In the genomic region with DNA sequence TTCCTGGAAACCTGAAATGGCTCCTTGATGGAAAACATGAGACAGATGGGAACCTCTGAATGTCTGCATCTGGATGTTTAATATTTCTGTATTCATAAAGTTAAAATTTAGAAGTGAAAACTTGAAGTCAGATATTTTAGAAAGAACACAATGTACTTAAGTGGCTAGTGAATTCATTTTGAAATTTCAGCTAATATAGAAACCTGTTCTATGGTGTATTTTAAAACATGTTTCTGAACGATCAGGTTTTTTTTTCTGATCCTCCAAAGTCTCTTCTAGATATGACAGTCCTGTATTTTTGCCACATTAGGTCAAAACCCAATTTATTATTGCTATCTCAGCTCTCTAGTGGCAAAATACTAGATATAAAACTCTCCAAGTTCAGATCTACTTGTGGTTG, we compare ENCODE assay signal across 19 cellular contexts.
DNase-seq lines count a peak whose midpoint lies in the region; ATAC-seq and TF ChIP-seq lines count a peak whose summit lies in the region.
"Had no signal": no experiment of that assay in that cellular context is flagged by ENCODE, and none has a peak within 500 bp of the region (broad histone marks: within the 10 kb centered on the region; RNA-seq: fewer than 3 reads in every experiment).

No MANE protein-coding gene starts in this region.

- no peaks in the 10 kb centered on the region for H3K36me3 ChIP-seq in OCI-LY3 (replicated peaks; ENCODE audit: low read depth, low read length)
- H3K36me3 ChIP-seq: BE2C, SJSA1 had no signal

- H2AFZ ChIP-seq in OCI-LY3 (ENCODE audit: low read depth, low read length) = 0 out of 2 replicates have a peak overlapping the region, but pooled peaks have one; percentile 12

- H3K27ac Mint-ChIP-seq in naive thymus-derived CD8-positive, alpha-beta T cell = no peak overlapping the region
- H3K27ac Mint-ChIP-seq: CD4-positive, alpha-beta memory T cell; T-helper 2 cell treated with Interferon-gamma antibody and Interleukin-4, amounts not matched to agents 5 μg/mL and 100 μg/mL, for 36 hours had no signal

- H3K79me2 ChIP-seq in OCI-LY3 (ENCODE audit: low read length) = no peaks in the 10 kb centered on the region

- ATAC-seq in GM19351 (IDR thresholded peaks at IDR 0.05; ENCODE audit: unreplicated experiment) = peak; percentile 74
- peak; percentile 72 for ATAC-seq in HG02884 (IDR thresholded peaks at IDR 0.05; ENCODE audit: unreplicated experiment)
- no peak for ATAC-seq in left cardiac atrium
- no peak for ATAC-seq in HG02678 (IDR thresholded peaks at IDR 0.05; ENCODE audit: unreplicated experiment)
- ATAC-seq in naive thymus-derived CD8-positive, alpha-beta T cell = no peak

- H3K27me3 ChIP-seq in OCI-LY3 (ENCODE audit: low read depth, low read length) = no peaks in the 10 kb centered on the region
- H3K27me3 ChIP-seq: BE2C, SJSA1 had no signal

- no peaks in the 10 kb centered on the region for H3K27me3 Mint-ChIP-seq in naive thymus-derived CD8-positive, alpha-beta T cell
- H3K27me3 Mint-ChIP-seq: CD4-positive, alpha-beta memory T cell had no signal

- no peak for TF ChIP-seq CTCF in OCI-LY3 (IDR thresholded peaks at IDR 0.05; ENCODE audit: low read depth, low read length)

- H3K4me1 ChIP-seq in OCI-LY3 (ENCODE audit: low read length) = 0 out of 2 replicates have a peak, but pooled peaks cover 2% of the 10 kb centered on the region
- H3K4me1 ChIP-seq: BE2C, SJSA1 had no signal

- POLR2A ChIA-PET in naive thymus-derived CD8-positive, alpha-beta T cell (lab: Charles Lee) = no interaction called here

- intact Hi-C loops in left cardiac atrium (cut with DNase I) = no loop called here

- H3K9me3 Mint-ChIP-seq in naive thymus-derived CD8-positive, alpha-beta T cell = peaks cover 0 to 6% (median 1%) of the 10 kb centered on the region in 9 donors

- no peak overlapping the region for H3K27ac ChIP-seq in OCI-LY3 (ENCODE audit: low read length)
- H3K27ac ChIP-seq: RWPE1, SJSA1 had no signal

- no peaks in the 10 kb centered on the region for H3K9me3 ChIP-seq in OCI-LY3 (ENCODE audit: insufficient read depth, low read length)
- H3K9me3 ChIP-seq: BE2C, SJSA1 had no signal

- no peak overlapping the region for H3K4me2 ChIP-seq in OCI-LY3 (ENCODE audit: low read length)

- no peak overlapping the region for H3K9ac ChIP-seq in OCI-LY3 (ENCODE audit: low read length)

- DNase-seq in left cardiac atrium (no peak), globus pallidus (ENCODE audit: low spot score) (no peak)
- DNase-seq in naive thymus-derived CD8-positive, alpha-beta T cell = no peak
- DNase-seq: BE2C; CD4-positive, alpha-beta memory T cell; DMS79 treated with DMSO at 0.1 percent for 48 hours; GF-D8; Kasumi-1; NCI-H1105 treated with DMSO at 0.1 percent for 48 hours; NCI-H2029; NCI-H524; SW 1271 had no signal

- H3K4me3 ChIP-seq in OCI-LY3 (ENCODE audit: low read length) = no peak overlapping the region
- H3K4me3 ChIP-seq: SJSA1 had no signal

- H3K4me3 Mint-ChIP-seq in naive thymus-derived CD8-positive, alpha-beta T cell = no peak overlapping the region
- H3K4me3 Mint-ChIP-seq: CD4-positive, alpha-beta memory T cell; T-helper 2 cell treated with Interferon-gamma antibody and Interleukin-4, amounts not matched to agents 5 μg/mL and 100 μg/mL, for 36 hours had no signal

- no peaks in the 10 kb centered on the region for H4K20me1 ChIP-seq in OCI-LY3 (ENCODE audit: insufficient read depth, low read length)

- no peaks in the 10 kb centered on the region for H3K36me3 Mint-ChIP-seq in naive thymus-derived CD8-positive, alpha-beta T cell
- H3K36me3 Mint-ChIP-seq: CD4-positive, alpha-beta memory T cell had no signal

- no peaks in the 10 kb centered on the region for H3K4me1 Mint-ChIP-seq in naive thymus-derived CD8-positive, alpha-beta T cell
- H3K4me1 Mint-ChIP-seq: CD4-positive, alpha-beta memory T cell had no signal

Comparison
In these comparisons a context has a peak if more than half of its experiments do, and no peak if none do; other contexts are left out.
1. ATAC-seq: peak in GM19351 (single experiment) and HG02884 (single experiment); none in left cardiac atrium (0 of 2), HG02678 (single experiment) and naive thymus-derived CD8-positive, alpha-beta T cell (0 of 2).